Comparison of ENCODE assay signal across 15 cellular contexts in genomic region chr12:128463881-128464280, GRCh38.
"Had no signal": no experiment of that assay in that cellular context is flagged by ENCODE, and none has a peak within 500 bp of the region (broad histone marks: within the 10 kb centered on the region; RNA-seq: fewer than 3 reads in every experiment).

No MANE protein-coding gene starts in this region.

- H3K4me1 ChIP-seq: colonic mucosa, esophagus muscularis mucosa, foreskin keratinocyte, gastroesophageal sphincter, heart left ventricle, left lung, lower lobe of right lung had no signal

- H3K4me3 Mint-ChIP-seq: dendritic cell treated with granulocyte-macrophage colony-stimulating factor and Interleukin-4, amounts not matched to agents 40 ng/mL and 50 ng/mL, for 4 days had no signal

- ATAC-seq: foreskin keratinocyte, gastroesophageal sphincter, heart left ventricle, left cardiac atrium, left lung, left ventricle myocardium superior, lower lobe of right lung had no signal

- H3K27me3 Mint-ChIP-seq: dendritic cell treated with granulocyte-macrophage colony-stimulating factor and Interleukin-4, amounts not matched to agents 40 ng/mL and 50 ng/mL, for 4 days had no signal

- H3K27ac ChIP-seq: colonic mucosa, esophagus muscularis mucosa, foreskin keratinocyte, gastroesophageal sphincter, heart left ventricle, left lung, lower lobe of right lung had no signal

- H3K36me3 ChIP-seq: colonic mucosa, esophagus muscularis mucosa, gastroesophageal sphincter, heart left ventricle, left lung, lower lobe of right lung had no signal

- DNase-seq: colonic mucosa; cortex of kidney; effector CD8-positive, alpha-beta T cell; foreskin keratinocyte; heart left ventricle; hippocampal formation; left cardiac atrium; left lung; left ventricle myocardium superior; lower lobe of right lung; mesenchymal stem cell; midbrain had no signal

- H3K27ac Mint-ChIP-seq: dendritic cell treated with granulocyte-macrophage colony-stimulating factor and Interleukin-4, amounts not matched to agents 40 ng/mL and 50 ng/mL, for 4 days had no signal

- H3K4me3 ChIP-seq: colonic mucosa, esophagus muscularis mucosa, gastroesophageal sphincter, heart left ventricle, left lung, lower lobe of right lung had no signal

- H3K27me3 ChIP-seq: colonic mucosa, esophagus muscularis mucosa, foreskin keratinocyte, gastroesophageal sphincter, heart left ventricle, left lung had no signal

- H3K9me3 ChIP-seq: colonic mucosa, esophagus muscularis mucosa, heart left ventricle, lower lobe of right lung had no signal
